Comparison of ENCODE assay signal across 1 cellular context in genomic region chr1:1123581-1124507, GRCh38.
TF ChIP-seq lines count a peak whose summit lies in the region.

No MANE protein-coding gene starts in this region.

TF ChIP-seq in K562, 482 proteins besides CTCF, POLR2A, EP300 and RAD21 (continued from another document):
- TF ChIP-seq CHD4 (IDR thresholded peaks at IDR 0.05; ENCODE audit: insufficient read depth, insufficient replicate concordance, low read depth, low read length, poor library complexity, severe bottlenecking), result peak; percentile 48
- no peak for TF ChIP-seq SRSF3 (IDR thresholded peaks at IDR 0.05; ENCODE audit: insufficient read depth, low read length)
- TF ChIP-seq C11orf30 (IDR thresholded peaks at IDR 0.05; ENCODE audit: low read depth), result no peak
- no peak for TF ChIP-seq NBN (IDR thresholded peaks at IDR 0.05; ENCODE audit: low read depth)
- no peak for TF ChIP-seq ZNF174 (CRISPR knock-in tag; IDR thresholded peaks at IDR 0.05)
- peak; percentile 12; the same call in 1 of the 2 replicates for TF ChIP-seq IRF2 (CRISPR knock-in tag; IDR thresholded peaks at IDR 0.05)
- peak; percentile 85 for TF ChIP-seq MTA1 (IDR thresholded peaks at IDR 0.05; ENCODE audit: borderline replicate concordance)
- TF ChIP-seq CBX5 (IDR thresholded peaks at IDR 0.05; ENCODE audit: borderline replicate concordance, low read depth), result peak; percentile 37; the same call in 1 of the 2 replicates
- no peak for TF ChIP-seq MXI1 (IDR thresholded peaks at IDR 0.05; ENCODE audit: low read depth, low read length)
- no peak for TF ChIP-seq BRCA1 (IDR thresholded peaks at IDR 0.05)
- peak; percentile 89; the same call in 1 of the 2 replicates for TF ChIP-seq BRCA1 (CRISPR knock-in tag; IDR thresholded peaks at IDR 0.05)
- no peak for TF ChIP-seq ZNF239 (CRISPR knock-in tag; IDR thresholded peaks at IDR 0.05)
- no peak for TF ChIP-seq SAP30 (IDR thresholded peaks at IDR 0.05; ENCODE audit: borderline replicate concordance, insufficient read depth, low read depth, low read length, poor library complexity, severe bottlenecking)
- TF ChIP-seq DPF2 (IDR thresholded peaks at IDR 0.05), result no peak
- TF ChIP-seq FOXK2 (conservative IDR thresholded peaks at IDR 0.05 in 1 of 2, IDR thresholded peaks at IDR 0.05 in 1 of 2; ENCODE audit: low read depth in 2 of 2), result no peak
- no peak for TF ChIP-seq MTF1 (CRISPR knock-in tag; IDR thresholded peaks at IDR 0.05; ENCODE audit: borderline replicate concordance)
- no peak for TF ChIP-seq KDM4B (IDR thresholded peaks at IDR 0.05; ENCODE audit: borderline replicate concordance in 2 of 2, low read depth in 1 of 2)
- TF ChIP-seq CUX1 (CRISPR knock-in tag; IDR thresholded peaks at IDR 0.05), result no peak
- no peak for TF ChIP-seq TCFL5 (CRISPR knock-in tag; conservative IDR thresholded peaks at IDR 0.05)
- TF ChIP-seq ZSCAN32 (CRISPR knock-in tag; IDR thresholded peaks at IDR 0.05), result no peak
- TF ChIP-seq OTX1 (CRISPR knock-in tag; IDR thresholded peaks at IDR 0.05), result 0 out of 2 replicates have a peak, but pooled peaks have one; percentile 21
- no peak for TF ChIP-seq CEBPB (tag; IDR thresholded peaks at IDR 0.05)
- TF ChIP-seq RFX7 (CRISPR knock-in tag; IDR thresholded peaks at IDR 0.05), result no peak
- TF ChIP-seq ZNF12 (CRISPR knock-in tag; IDR thresholded peaks at IDR 0.05), result 0 out of 2 replicates have a peak, but pooled peaks have one; percentile 52
- TF ChIP-seq PRMT5 (CRISPR knock-in tag; IDR thresholded peaks at IDR 0.05), result 0 out of 2 replicates have a peak, but pooled peaks have one; percentile 7
- no peak for TF ChIP-seq ZNF609 (CRISPR knock-in tag; IDR thresholded peaks at IDR 0.05; ENCODE audit: borderline replicate concordance)
- no peak for TF ChIP-seq FOS (IDR thresholded peaks at IDR 0.05; ENCODE audit: extremely low read depth, insufficient read length)
- TF ChIP-seq ARID2 (IDR thresholded peaks at IDR 0.05), result no peak
- peak; percentile 52; the same call in 1 of the 2 replicates for TF ChIP-seq CBX1 (IDR thresholded peaks at IDR 0.05; ENCODE audit: low read depth)
- TF ChIP-seq CTBP1 (IDR thresholded peaks at IDR 0.05; ENCODE audit: borderline replicate concordance), result peak; percentile 71
- no peak for TF ChIP-seq TAF1 (IDR thresholded peaks at IDR 0.05; ENCODE audit: control insufficient read depth, extremely low read depth, insufficient read depth, low read length, severe bottlenecking)
- TF ChIP-seq ETS1 (conservative IDR thresholded peaks at IDR 0.05; ENCODE audit: control insufficient read depth, low read depth, low read length), result no peak
- no peak for TF ChIP-seq MLLT1 (IDR thresholded peaks at IDR 0.05)
- no peak for TF ChIP-seq NFRKB (IDR thresholded peaks at IDR 0.05; ENCODE audit: low read depth)
- no peak for TF ChIP-seq CSDE1 (IDR thresholded peaks at IDR 0.05)
- no peak for TF ChIP-seq SETDB1 (IDR thresholded peaks at IDR 0.05; ENCODE audit: low read length)
- TF ChIP-seq KAT8 (IDR thresholded peaks at IDR 0.05; ENCODE audit: low read depth), result no peak
- TF ChIP-seq ZNF24 (IDR thresholded peaks at IDR 0.05), result no peak
- TF ChIP-seq ELK3 (CRISPR knock-in tag; IDR thresholded peaks at IDR 0.05), result no peak
- no peak for TF ChIP-seq CGGBP1 (CRISPR knock-in tag; IDR thresholded peaks at IDR 0.05)
- 0 out of 2 replicates have a peak, but pooled peaks have one; percentile 43 for TF ChIP-seq SP1 (CRISPR knock-in tag; IDR thresholded peaks at IDR 0.05)
- TF ChIP-seq RCOR1 (IDR thresholded peaks at IDR 0.05; ENCODE audit: borderline replicate concordance in 1 of 2, low read depth in 2 of 2, low read length in 2 of 2), result peak in 1 of 2 experiments; percentile 33; a peak in 1 of 4 replicates
- peak in 1 of 2 experiments; percentile 57; a peak in 2 of 4 replicates for TF ChIP-seq HDAC1 (IDR thresholded peaks at IDR 0.05)
- TF ChIP-seq ZNF324 (CRISPR knock-in tag; IDR thresholded peaks at IDR 0.05), result no peak
- no peak for TF ChIP-seq ZNF224 (CRISPR knock-in tag; IDR thresholded peaks at IDR 0.05)
- peak; percentile 50; the same call in 1 of the 2 replicates for TF ChIP-seq MAX (CRISPR knock-in tag; IDR thresholded peaks at IDR 0.05)
- peak; percentile 91 for TF ChIP-seq ZNF431 (CRISPR knock-in tag; IDR thresholded peaks at IDR 0.05)
- no peak for TF ChIP-seq FOXJ2 (tag; IDR thresholded peaks at IDR 0.05)
